ENCODE assay signal across 8 cellular contexts in genomic region chr19:50476224-50476942, GRCh38. TPM values are rescaled to one million over a fixed set of nuclear protein-coding genes. Genes with fewer than 3 reads are reported as not detected.
A peak's percentile ranks its signal among the peaks of the same experiment; 100 is the strongest.
DNase-seq lines count a peak whose midpoint lies in the region; ATAC-seq and TF ChIP-seq lines count a peak whose summit lies in the region.

Gene EMC10 (plus strand): TSS chr19:50476507. CDS start chr19:50476545, 38 bp downstream.
Gene GARIN5A (minus strand): TSS chr19:50476848. CDS start chr19:50476388, 460 bp downstream.

- H4K8ac ChIP-seq in mesendoderm (ENCODE audit: low read depth, low read length), result no peak within 1 kb of the TSS

- H3K4me1 ChIP-seq in mesendoderm (ENCODE audit: control insufficient read depth, low read depth, low read length), result no peaks in the 10 kb centered on the region

- peaks cover 0 to 1% of the 10 kb centered on the region in 2 donors for H3K9me3 Mint-ChIP-seq in effector memory CD8-positive, alpha-beta T cell

- peaks cover 10% of the 10 kb centered on the region for H3K79me2 ChIP-seq in mesendoderm (ENCODE audit: control insufficient read depth, insufficient read depth, low read length)

- POLR2A ChIA-PET in BJ (lab: Charles Lee), result no interaction called here

- no peak within 1 kb of the TSS for H2AK5ac ChIP-seq in mesendoderm (ENCODE audit: low read length)

- WGBS in mesendoderm (ENCODE audit: extremely low coverage, insufficient coverage, low lambda C conversion rate), result no CpG with 5 or more reads among the region's 60 CpGs

- DNase-seq in BJ (ENCODE audit: low read depth), result peak; percentile 39
- DNase-seq in NCI-H774 (lab: John Stamatoyannopoulos, UW), result peak; percentile 92
- peak; percentile 83 to 84 for DNase-seq in activated CD8-positive, alpha-beta memory T cell treated with anti-CD3 and anti-CD28 coated beads for 4 hours (ENCODE audit: low read depth in 2 of 2)
- peak; percentile 91 to 93 (median 93) for DNase-seq in effector memory CD8-positive, alpha-beta T cell
- DNase-seq in mesendoderm, result peak; percentile 98
- DNase-seq in stimulated activated CD8-positive, alpha-beta memory T cell treated with anti-CD3 and anti-CD28 coated beads, Interleukin-12 subunit alpha, Interleukin-12 subunit beta, amount 100 ng/mL, for 24 hours (ENCODE audit: extremely low read depth), result peak; percentile 85

- H2BK15ac ChIP-seq in mesendoderm (replicated peaks; ENCODE audit: low read depth), result no peak within 1 kb of the TSS

- no peak within 1 kb of the TSS for H4K5ac ChIP-seq in mesendoderm (ENCODE audit: low read length)

- peak within 1 kb of the TSS; percentile 92 to 98 for H3K4me3 Mint-ChIP-seq in effector memory CD8-positive, alpha-beta T cell

- no peak within 1 kb of the TSS for H3K27ac ChIP-seq in mesendoderm (ENCODE audit: low read depth, low read length)

- H3K9ac ChIP-seq in mesendoderm (ENCODE audit: low read length), result peak within 1 kb of the TSS; percentile 91

- H3K23ac ChIP-seq in mesendoderm (ENCODE audit: low read length), result no peak within 1 kb of the TSS

- H2BK120ac ChIP-seq in mesendoderm (ENCODE audit: low read depth, low read length), result no peak within 1 kb of the TSS

- peak within 1 kb of the TSS; percentile 71 for H3K4me2 ChIP-seq in mesendoderm (ENCODE audit: low read length)

- H3K4ac ChIP-seq in mesendoderm (ENCODE audit: low read depth, low read length), result no peak within 1 kb of the TSS

- H3K36me3 ChIP-seq in BJ (ENCODE audit: control insufficient read depth, insufficient read depth, low read length) (peaks cover 19% of the 10 kb centered on the region), mesendoderm (ENCODE audit: control insufficient read depth, insufficient read depth, low read length) (no peaks in the 10 kb centered on the region)

- CTCF ChIA-PET in BJ (lab: Yijun Ruan, JAX), result interaction anchor here (1.7 kb wide), 1 partner anchor 119 kb away, joined by 4 read pairs; no protein-coding TSS in a partner anchor

- H3K27me3 ChIP-seq in BJ (ENCODE audit: control insufficient read depth, insufficient read depth, low read length) (no peaks in the 10 kb centered on the region), mesendoderm (ENCODE audit: insufficient read depth, low read length, poor library complexity) (no peaks in the 10 kb centered on the region)

- peaks cover 22 to 25% of the 10 kb centered on the region in 2 donors for H3K4me1 Mint-ChIP-seq in effector memory CD8-positive, alpha-beta T cell (ENCODE audit: low read depth in 2 of 2)

- no peak within 1 kb of the TSS for H3K18ac ChIP-seq in mesendoderm (ENCODE audit: low read length)

- no peak within 1 kb of the TSS for H2BK5ac ChIP-seq in mesendoderm (ENCODE audit: low read length)

- ATAC-seq in GM19328 (IDR thresholded peaks at IDR 0.05; ENCODE audit: unreplicated experiment) (peak; percentile 88), HG03469 (IDR thresholded peaks at IDR 0.05; ENCODE audit: unreplicated experiment) (peak; percentile 62)
- ATAC-seq in effector memory CD8-positive, alpha-beta T cell (replicated peaks), result peak; percentile 93

- peaks cover 52% of the 10 kb centered on the region for H3K36me3 Mint-ChIP-seq in effector memory CD8-positive, alpha-beta T cell (ENCODE audit: insufficient read depth)

- peak within 1 kb of the TSS; percentile 93 for H3K56ac ChIP-seq in mesendoderm (ENCODE audit: low read length)

- TF ChIP-seq CTCF in BJ (IDR thresholded peaks at IDR 0.05; ENCODE audit: insufficient read depth, low read depth, low read length), result no peak

- no peaks in the 10 kb centered on the region for H3K27me3 Mint-ChIP-seq in effector memory CD8-positive, alpha-beta T cell

- H3K27ac Mint-ChIP-seq in effector memory CD8-positive, alpha-beta T cell, result peak within 1 kb of the TSS; percentile 97 to 98

- H3K4me3 ChIP-seq in BJ (ENCODE audit: low read depth, low read length) (peak within 1 kb of the TSS; percentile 67), mesendoderm (ENCODE audit: low read length) (peak within 1 kb of the TSS; percentile 88)

- H3K79me1 ChIP-seq in mesendoderm (ENCODE audit: low read length), result peaks cover 12% of the 10 kb centered on the region

RNA-seq across cellular contexts. Expression of gene EMC10, which starts in this region (rescaled TPM):
- polyA plus RNA-seq in BJ (2011; rRNA removed), result 71.8 and 89.1 TPM in 2 replicates
- polyA minus RNA-seq in BJ (2011; rRNA and poly(A)+ RNA removed), result 10.2 and 17.1 TPM in 2 replicates
- 61.8 TPM for polyA plus RNA-seq in mesendoderm (2013, experiment 1 of 2)
- polyA plus RNA-seq in mesendoderm (2013, experiment 2 of 2), result 62.8 TPM

RNA-seq across cellular contexts. Expression of gene GARIN5A, which starts in this region (rescaled TPM):
- 0.26 and 0.56 TPM in 2 replicates for polyA plus RNA-seq in BJ (2011; rRNA removed)
- 0.24 TPM in 1 of 2 replicates, not detected in the other for polyA minus RNA-seq in BJ (2011; rRNA and poly(A)+ RNA removed)
- 5.6 TPM for polyA plus RNA-seq in mesendoderm (2013, experiment 1 of 2)
- 5.1 TPM for polyA plus RNA-seq in mesendoderm (2013, experiment 2 of 2)

Comparison
In these comparisons a context has a peak if more than half of its experiments do, and no peak if none do; other contexts are left out.
1. DNase-seq: peak in every context shown above with its lines; median percentile 98 in mesendoderm; 93 in effector memory CD8-positive, alpha-beta T cell; 92 in NCI-H774; 85 in stimulated activated CD8-positive, alpha-beta memory T cell treated with anti-CD3 and anti-CD28 coated beads, Interleukin-12 subunit alpha, Interleukin-12 subunit beta, amount 100 ng/mL, for 24 hours; 84 in activated CD8-positive, alpha-beta memory T cell treated with anti-CD3 and anti-CD28 coated beads for 4 hours; 39 in BJ.